ENCODE assay signal across 8 cellular contexts in the genomic region with DNA sequence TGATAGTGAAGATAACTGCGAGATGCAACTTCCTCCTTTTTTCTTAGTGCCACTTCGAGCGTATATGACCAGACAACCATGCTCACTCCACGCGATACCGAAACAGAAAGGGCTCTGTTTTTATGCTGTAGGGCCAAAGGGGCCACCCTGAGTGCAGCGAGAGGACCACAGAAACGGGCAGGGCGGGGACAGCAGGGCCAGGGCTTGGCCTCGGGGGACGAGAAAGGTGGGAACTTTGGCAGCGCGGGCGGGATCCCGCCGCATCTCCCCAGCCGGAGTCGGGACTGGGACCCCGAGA. TPM values are rescaled to one million over a fixed set of nuclear protein-coding genes. Genes with fewer than 3 reads are reported as not detected.
DNase-seq lines count a peak whose midpoint lies in the region; ATAC-seq and TF ChIP-seq lines count a peak whose summit lies in the region.

No MANE protein-coding gene starts in this region.

- H3K4me1 ChIP-seq in mucosa of stomach (ENCODE audit: control insufficient read depth, insufficient read depth, low read length) (peaks cover 8% of the 10 kb centered on the region), stomach (peaks cover 8 to 51% (median 33%) of the 10 kb centered on the region in 4 donors)

- 0% methylated on average over 10 to 19 of the region's 19 CpGs for WGBS in stomach, 5 donors

- TF ChIP-seq CTCF in 22Rv1 (IDR thresholded peaks at IDR 0.05) = no peak
- TF ChIP-seq CTCF in epithelial cell of esophagus (IDR thresholded peaks at IDR 0.05; ENCODE audit: insufficient read depth, low read depth, low read length, missing control alignments) = no peak
- no peak for TF ChIP-seq CTCF in stomach (IDR thresholded peaks at IDR 0.05)

- H3K4me3 ChIP-seq in epithelial cell of esophagus (ENCODE audit: low read length) = peak overlapping the region; percentile 78
- H3K4me3 ChIP-seq in mucosa of stomach (ENCODE audit: low read length) = peak overlapping the region; percentile 94
- H3K4me3 ChIP-seq in stomach = peak overlapping the region; percentile 64 to 93 (median 75)

- H3K27ac Mint-ChIP-seq in activated CD8-positive, alpha-beta memory T cell treated with anti-CD3 and anti-CD28 coated beads, Interleukin-2, amount 10 ng/mL, durations not matched to agents 7 days and 5 days = peak overlapping the region; percentile 94

- intact Hi-C loops in stomach (cut with DNase I; ENCODE audit: low total_unique reads) = no loop called here

- CTCF ChIA-PET in activated CD8-positive, alpha-beta memory T cell treated with anti-CD3 and anti-CD28 coated beads, Interleukin-2, amount 10 ng/mL, durations not matched to agents 7 days and 5 days (lab: Charles Lee) = interaction anchor here (1.1 to 4.6 kb wide), 12 partner anchors 9 to 226 kb away, joined by 3 to 34 read pairs (median 6); no protein-coding TSS in a partner anchor

- H3K36me3 ChIP-seq in mucosa of stomach (ENCODE audit: control insufficient read depth, insufficient read depth, low read length) (no peaks in the 10 kb centered on the region), stomach (no peaks in the 10 kb centered on the region)

- H3K4me1 Mint-ChIP-seq in activated CD8-positive, alpha-beta memory T cell treated with anti-CD3 and anti-CD28 coated beads, Interleukin-2, amount 10 ng/mL, durations not matched to agents 7 days and 5 days = peaks cover 32% of the 10 kb centered on the region

- H3K27ac ChIP-seq in 22Rv1 (peak overlapping the region; percentile 79), stomach (peak overlapping the region; percentile 89 to 99 (median 95))

- H3K9me3 ChIP-seq in mucosa of stomach (ENCODE audit: control insufficient read depth, low read length) (no peaks in the 10 kb centered on the region), stomach (no peaks in the 10 kb centered on the region)

- H3K9me3 Mint-ChIP-seq in activated CD8-positive, alpha-beta memory T cell treated with anti-CD3 and anti-CD28 coated beads, Interleukin-2, amount 10 ng/mL, durations not matched to agents 7 days and 5 days (ENCODE audit: low read depth) = no peaks in the 10 kb centered on the region

- ATAC-seq in GM18867 (IDR thresholded peaks at IDR 0.05; ENCODE audit: unreplicated experiment) (peak; percentile 74), HG03066 (IDR thresholded peaks at IDR 0.05; ENCODE audit: low read depth, unreplicated experiment) (peak; percentile 76)
- ATAC-seq in activated CD8-positive, alpha-beta memory T cell treated with anti-CD3 and anti-CD28 coated beads, Interleukin-2, amount 10 ng/mL, durations not matched to agents 7 days and 5 days = peak; percentile 78

- peak overlapping the region; percentile 97 for H3K4me3 Mint-ChIP-seq in activated CD8-positive, alpha-beta memory T cell treated with anti-CD3 and anti-CD28 coated beads, Interleukin-2, amount 10 ng/mL, durations not matched to agents 7 days and 5 days

- peak overlapping the region; percentile 90 for H3K9ac ChIP-seq in mucosa of stomach (ENCODE audit: low read length)

- TF ChIP-seq POLR2A in stomach (IDR thresholded peaks at IDR 0.05) = no peak

- DNase-seq in NOMO-1 treated with DMSO at 0.1 percent for 48 hours (lab: John Stamatoyannopoulos, UW; ENCODE audit: unreplicated experiment) (peak; percentile 91), epithelial cell of esophagus (ENCODE audit: low read depth) (peak; percentile 47), stomach (peak; percentile 55)
- DNase-seq in activated CD8-positive, alpha-beta memory T cell treated with anti-CD3 and anti-CD28 coated beads, Interleukin-2, amount 10 ng/mL, durations not matched to agents 7 days and 5 days = peak; percentile 89

- H3K27me3 ChIP-seq in mucosa of stomach (ENCODE audit: control insufficient read depth, insufficient read depth, low read length) = no peaks in the 10 kb centered on the region
- H3K27me3 ChIP-seq in stomach = no peaks in the 10 kb centered on the region

- H3K36me3 Mint-ChIP-seq in activated CD8-positive, alpha-beta memory T cell treated with anti-CD3 and anti-CD28 coated beads, Interleukin-2, amount 10 ng/mL, durations not matched to agents 7 days and 5 days = peaks cover 10% of the 10 kb centered on the region

- H3K27me3 Mint-ChIP-seq in activated CD8-positive, alpha-beta memory T cell treated with anti-CD3 and anti-CD28 coated beads, Interleukin-2, amount 10 ng/mL, durations not matched to agents 7 days and 5 days = peaks cover 6% of the 10 kb centered on the region

- TF ChIP-seq EP300 in stomach (IDR thresholded peaks at IDR 0.05) = no peak

RNA-seq across cellular contexts. Expression of a gene that starts 0.5 kb away (rescaled TPM):
- total RNA-seq in activated CD8-positive, alpha-beta memory T cell treated with anti-CD3 and anti-CD28 coated beads, Interleukin-2, amount 10 ng/mL, durations not matched to agents 7 days and 5 days = 10 to 100 TPM; 68.9 to 88.8 TPM
- total RNA-seq in stomach = 100 to 1,000 TPM in 4 of 5 donors, 10 to 100 TPM in 1; 58.3 to 207 (median 125) TPM
- polyA plus RNA-seq in stomach = 10 to 100 TPM in 1 of 3 donors, 1 to 10 TPM in 2; 5.4 to 11.0 (median 8.1) TPM

RNA-seq across cellular contexts. Expression of a gene that starts 7.0 kb away (rescaled TPM):
- under 1 TPM in 1 of 2 experiments, not detected in 1; 0.07 TPM for total RNA-seq in activated CD8-positive, alpha-beta memory T cell treated with anti-CD3 and anti-CD28 coated beads, Interleukin-2, amount 10 ng/mL, durations not matched to agents 7 days and 5 days
- 1 to 10 TPM in 2 of 5 donors, under 1 TPM in 1, not detected in 2; 0.29 to 3.0 (median 2.9) TPM for total RNA-seq in stomach
- 1 to 10 TPM in 1 of 3 donors, under 1 TPM in 2; 0.31 to 2.6 (median 0.98) TPM for polyA plus RNA-seq in stomach

Comparison
In these comparisons a context has a peak if more than half of its experiments do, and no peak if none do; other contexts are left out.
1. Peak in every context shown above with its lines: DNase-seq, ATAC-seq, H3K4me3 ChIP-seq and H3K27ac ChIP-seq.